12 cellular contexts compared by ENCODE assay signal in the genomic region with DNA sequence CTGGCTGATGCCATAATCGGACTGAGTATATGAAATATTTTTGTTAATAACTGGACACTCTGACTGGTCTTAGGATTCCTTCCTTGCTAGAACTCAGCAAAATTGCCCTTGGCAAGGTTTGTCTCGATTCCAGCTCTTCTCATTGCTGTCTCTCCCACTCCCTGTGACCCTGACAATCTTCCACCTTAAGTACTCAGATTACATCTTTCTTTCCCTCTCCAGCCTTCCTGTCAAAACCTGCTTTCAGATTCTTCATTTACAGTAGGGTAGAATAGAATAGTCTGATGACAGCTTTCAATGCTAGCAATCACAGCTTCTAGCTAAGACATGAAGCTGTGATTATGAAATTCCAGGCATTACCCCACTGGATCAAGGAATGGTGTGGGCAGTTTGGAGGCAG. TPM values are rescaled to one million over a fixed set of nuclear protein-coding genes. Genes with fewer than 3 reads are reported as not detected.
DNase-seq lines count a peak whose midpoint lies in the region; ATAC-seq and TF ChIP-seq lines count a peak whose summit lies in the region.
"Had no signal": no experiment of that assay in that cellular context is flagged by ENCODE, and none has a peak within 500 bp of the region (broad histone marks: within the 10 kb centered on the region; RNA-seq: fewer than 3 reads in every experiment).

No MANE protein-coding gene starts in this region.

- WGBS in mesodermal cell (ENCODE audit: insufficient coverage in 2 of 2), 2 experiments = 78 to 88% methylated on average over 2 of the region's 2 CpGs
- WGBS in thyroid gland, 2 donors = 59 to 68% methylated on average over 2 of the region's 2 CpGs

- H3K27me3 ChIP-seq in colonic mucosa (no peaks in the 10 kb centered on the region), thyroid gland (no peaks in the 10 kb centered on the region)
- H3K27me3 ChIP-seq: body of pancreas had no signal

- H3K9ac ChIP-seq in colonic mucosa (ENCODE audit: low read depth in 2 of 2, low read length in 2 of 2) = peak overlapping the region in 1 of 2 donors; percentile 1

- no peaks in the 10 kb centered on the region for H3K36me3 ChIP-seq in colonic mucosa
- H3K36me3 ChIP-seq in mesodermal cell (ENCODE audit: control insufficient read depth, insufficient read depth, low read length) = no peaks in the 10 kb centered on the region
- no peaks in the 10 kb centered on the region for H3K36me3 ChIP-seq in thyroid gland

- no peak for TF ChIP-seq CTCF in colonic mucosa (IDR thresholded peaks at IDR 0.05)
- TF ChIP-seq CTCF in thyroid gland (IDR thresholded peaks at IDR 0.05) = no peak

- CTCF ChIA-PET in activated CD4-positive, alpha-beta T cell treated with anti-CD3 and anti-CD28 coated beads for 36 hours (lab: Charles Lee) = interaction anchor here (1.6 kb wide), 1 partner anchor 13 kb away, joined by 5 read pairs; no protein-coding TSS in a partner anchor

- H3K4me1 Mint-ChIP-seq in activated CD4-positive, alpha-beta T cell treated with anti-CD3 and anti-CD28 coated beads for 36 hours = no peaks in the 10 kb centered on the region

- H3K4me3 ChIP-seq in colonic mucosa = no peak overlapping the region
- no peak overlapping the region for H3K4me3 ChIP-seq in mesodermal cell (ENCODE audit: extremely low read depth, insufficient read depth, low read length, poor library complexity, severe bottlenecking)
- H3K4me3 ChIP-seq in thyroid gland (replicated peaks in 1 of 3) = no peak overlapping the region
- H3K4me3 ChIP-seq: body of pancreas had no signal

- intact Hi-C loops in colonic mucosa (cut with DNase I) = no loop called here
- intact Hi-C loops in thyroid gland (cut with DNase I) = no loop called here
- intact Hi-C loops in activated CD4-positive, alpha-beta T cell treated with anti-CD3 and anti-CD28 coated beads for 36 hours (cut with DNase I, micrococcal nuclease) = no loop called here

- ATAC-seq in HG03571 (IDR thresholded peaks at IDR 0.05; ENCODE audit: unreplicated experiment) (no peak), GM19328 (IDR thresholded peaks at IDR 0.05; ENCODE audit: unreplicated experiment) (no peak)
- ATAC-seq in activated CD4-positive, alpha-beta T cell treated with anti-CD3 and anti-CD28 coated beads for 36 hours = no peak
- ATAC-seq: T-cell had no signal

- no peaks in the 10 kb centered on the region for H3K9me3 ChIP-seq in colonic mucosa
- peaks cover 21% of the 10 kb centered on the region for H3K9me3 ChIP-seq in mesodermal cell (ENCODE audit: control insufficient read depth, low read length)
- H3K9me3 ChIP-seq in thyroid gland = no peaks in the 10 kb centered on the region

- H3K27ac ChIP-seq in colonic mucosa (peak overlapping the region; percentile 24), mesodermal cell (ENCODE audit: low read depth, low read length, severe bottlenecking) (peak overlapping the region; percentile 81), thyroid gland (peak overlapping the region; percentile 64 to 71 (median 70))

- peak; percentile 19 for DNase-seq in NCI-H226
- DNase-seq in colonic mucosa = no peak
- DNase-seq in thyroid gland = no peak
- no peak for DNase-seq in SIG-M5 treated with dmso at 0.1 percent for 504 hours (lab: John Stamatoyannopoulos, UW; ENCODE audit: unreplicated experiment)
- no peak for DNase-seq in activated CD4-positive, alpha-beta T cell treated with anti-CD3 and anti-CD28 coated beads for 36 hours
- DNase-seq: activated CD4-positive, alpha-beta T cell treated with anti-CD3 and anti-CD28 coated beads for 1 hour; retina; T-cell had no signal

- H3K27me3 Mint-ChIP-seq in activated CD4-positive, alpha-beta T cell treated with anti-CD3 and anti-CD28 coated beads for 36 hours = peaks cover 18% of the 10 kb centered on the region

- peaks cover 11% of the 10 kb centered on the region for H3K9me3 Mint-ChIP-seq in activated CD4-positive, alpha-beta T cell treated with anti-CD3 and anti-CD28 coated beads for 36 hours (ENCODE audit: low read depth)

- no peaks in the 10 kb centered on the region for H3K36me3 Mint-ChIP-seq in activated CD4-positive, alpha-beta T cell treated with anti-CD3 and anti-CD28 coated beads for 36 hours (ENCODE audit: low read depth)
- H3K36me3 Mint-ChIP-seq: T-cell had no signal

- H3K4me1 ChIP-seq in colonic mucosa = no peaks in the 10 kb centered on the region
- peaks cover 21% of the 10 kb centered on the region for H3K4me1 ChIP-seq in mesodermal cell (ENCODE audit: control insufficient read depth, insufficient read depth, low read length, poor library complexity, severe bottlenecking)
- peaks cover 0 to 21% of the 10 kb centered on the region in 2 donors for H3K4me1 ChIP-seq in thyroid gland

- H3K27ac Mint-ChIP-seq in activated CD4-positive, alpha-beta T cell treated with anti-CD3 and anti-CD28 coated beads for 36 hours = no peak overlapping the region
- H3K27ac Mint-ChIP-seq: T-cell had no signal

- POLR2A ChIA-PET in activated CD4-positive, alpha-beta T cell treated with anti-CD3 and anti-CD28 coated beads for 36 hours (lab: Charles Lee) = no interaction called here

- no peak for TF ChIP-seq POLR2A in thyroid gland (IDR thresholded peaks at IDR 0.05)

- H3K4me3 Mint-ChIP-seq in activated CD4-positive, alpha-beta T cell treated with anti-CD3 and anti-CD28 coated beads for 36 hours = no peak overlapping the region
- H3K4me3 Mint-ChIP-seq: T-cell had no signal

RNA-seq across cellular contexts. Expression of a gene that starts 39.2 kb away (rescaled TPM):
- total RNA-seq in colonic mucosa (10 to 100 TPM in 1 of 2 donors, 1 to 10 TPM in 1; 7.2 to 11.3 TPM), thyroid gland (10 to 100 TPM; 20.7 to 51.5 (median 40.3) TPM)
- polyA plus RNA-seq in mesodermal cell (2013, experiment 1 of 2) = 149 TPM
- polyA plus RNA-seq in mesodermal cell (2013, experiment 2 of 2) = 134 TPM
- not detected for total RNA-seq in activated CD4-positive, alpha-beta T cell treated with anti-CD3 and anti-CD28 coated beads for 36 hours

Comparison
In these comparisons a context has a peak if more than half of its experiments do, and no peak if none do; other contexts are left out.
1. H3K27ac ChIP-seq: peak in every context shown above with its lines; median percentile 81 in mesodermal cell; 70 in thyroid gland; 24 in colonic mucosa.
2. RNA of a gene that starts 39.2 kb away (total RNA-seq): 20.7 to 51.5 TPM in thyroid gland and 7.2 to 11.3 TPM in colonic mucosa; not detected in activated CD4-positive, alpha-beta T cell treated with anti-CD3 and anti-CD28 coated beads for 36 hours; every median in the first group is over 4 times any median in the second.